ENCODE assay signal across 2 cellular contexts in genomic region chr7:4835398-4836205, GRCh38.
TF ChIP-seq lines count a peak whose summit lies in the region.

No MANE protein-coding gene starts in this region.

TF ChIP-seq in HepG2, 621 proteins besides CTCF, POLR2A, EP300 and RAD21:
- TF ChIP-seq PBX3 (CRISPR knock-in tag; IDR thresholded peaks at IDR 0.05; ENCODE audit: borderline replicate concordance) (no peak), ZNF263 (CRISPR knock-in tag; IDR thresholded peaks at IDR 0.05) (peak; percentile 94)

TF ChIP-seq in GM12878, 131 proteins besides CTCF, POLR2A, EP300 and RAD21:
- TF ChIP-seq USF2 (IDR thresholded peaks at IDR 0.05; ENCODE audit: borderline replicate concordance, low read depth, low read length): no peak
- peak; percentile 86 for TF ChIP-seq NFXL1 (IDR thresholded peaks at IDR 0.05; ENCODE audit: borderline replicate concordance)
- TF ChIP-seq E2F4 (IDR thresholded peaks at IDR 0.05; ENCODE audit: low read depth, low read length): no peak
